11 cellular contexts compared by ENCODE assay signal in genomic region chr10:132417957-132418441, GRCh38. TPM values are rescaled to one million over a fixed set of nuclear protein-coding genes. Genes with fewer than 3 reads are reported as not detected.
DNase-seq lines count a peak whose midpoint lies in the region; TF ChIP-seq lines count a peak whose summit lies in the region.
"Had no signal": no experiment of that assay in that cellular context is flagged by ENCODE, and none has a peak within 500 bp of the region (broad histone marks: within the 10 kb centered on the region; RNA-seq: fewer than 3 reads in every experiment).

No MANE protein-coding gene starts in this region.

- no peaks in the 10 kb centered on the region for H3K9me3 Mint-ChIP-seq in H9
- no peaks in the 10 kb centered on the region for H3K9me3 Mint-ChIP-seq in Calu3 (ENCODE audit: low read depth, unreplicated experiment)
- no peaks in the 10 kb centered on the region for H3K9me3 Mint-ChIP-seq in activated CD4-positive, alpha-beta T cell treated with anti-CD3 and anti-CD28 coated beads, Interleukin-2, amount 10 ng/mL, durations not matched to agents 24 days and 14 days
- H3K9me3 Mint-ChIP-seq: activated T-helper 2 cell treated with anti-CD3 and anti-CD28 coated beads, Interferon-gamma antibody, Interleukin-2, Interleukin-4, amounts not matched to agents 10 μg/mL and 5 μg/mL and 100 μg/mL, durations not matched to agents 14 hours and 24 hours and 36 hours; immature natural killer cell had no signal

- BruUV-seq in Calu3 (replicated peaks; lab: Mats Ljungman, UMichigan), result no TSS peak

- H3K18ac ChIP-seq in H9 (ENCODE audit: insufficient read length, low read depth, low read length), result peak overlapping the region; percentile 21

- no peak overlapping the region for H2BK12ac ChIP-seq in H9 (ENCODE audit: insufficient read length, low read depth, low read length)

- H3K4me1 Mint-ChIP-seq in H9 (peaks cover 37 to 57% of the 10 kb centered on the region in 2 experiments), Calu3 (ENCODE audit: low read depth, unreplicated experiment) (peaks cover 6% of the 10 kb centered on the region)
- H3K4me1 Mint-ChIP-seq in activated CD4-positive, alpha-beta T cell treated with anti-CD3 and anti-CD28 coated beads, Interleukin-2, amount 10 ng/mL, durations not matched to agents 24 days and 14 days, result peaks cover 2% of the 10 kb centered on the region

- no peak overlapping the region for H3K56ac ChIP-seq in H9 (ENCODE audit: insufficient read length, low read depth, low read length)

- DNase-seq in H9, result no peak
- DNase-seq in WERI-Rb-1, result no peak
- peak; percentile 63 for DNase-seq in kidney tubule cell (ENCODE audit: low spot score)
- DNase-seq in stomach, result peak; percentile 66
- DNase-seq in Calu3, result no peak
- DNase-seq in activated CD4-positive, alpha-beta T cell treated with anti-CD3 and anti-CD28 coated beads, Interleukin-2, amount 10 ng/mL, durations not matched to agents 24 days and 14 days, result no peak
- DNase-seq in NCI-H82 treated with DMSO at 0.1 percent for 48 hours (lab: John Stamatoyannopoulos, UW; ENCODE audit: unreplicated experiment), result no peak
- DNase-seq in activated CD4-positive, alpha-beta T cell treated with anti-CD3 and anti-CD28 coated beads, Interleukin-2, amount 50 U/mL, for 48 hours, result no peak
- DNase-seq: effector memory CD4-positive, alpha-beta T cell; immature natural killer cell had no signal

- no peaks in the 10 kb centered on the region for H4K20me1 ChIP-seq in H9 (ENCODE audit: control insufficient read depth, insufficient read depth, insufficient read length)

- no CpG with 5 or more reads among the region's 20 CpGs for WGBS in H9 (ENCODE audit: extremely low coverage, insufficient read length, low lambda C conversion rate)
- 37 to 55% (median 42%) methylated on average over 19 to 20 of the region's 20 CpGs for WGBS in stomach, 5 donors

- TF ChIP-seq POLR2A in stomach (IDR thresholded peaks at IDR 0.05), result no peak

- no peak overlapping the region for H4K5ac ChIP-seq in H9 (ENCODE audit: insufficient read length, low read depth, low read length)

- intact Hi-C loops in stomach (cut with DNase I; ENCODE audit: low total_unique reads) (no loop called here), Calu3 (cut with micrococcal nuclease; ENCODE audit: unreplicated experiment) (no loop called here)
- intact Hi-C loops in activated CD4-positive, alpha-beta T cell treated with anti-CD3 and anti-CD28 coated beads, Interleukin-2, amount 10 ng/mL, durations not matched to agents 24 days and 14 days (cut with micrococcal nuclease), result no loop called here

- no peak overlapping the region for H2BK120ac ChIP-seq in H9 (ENCODE audit: low read depth, low read length, poor library complexity, severe bottlenecking)

- no peaks in the 10 kb centered on the region for H3K23me2 ChIP-seq in H9 (ENCODE audit: insufficient read length, low read depth, low read length, poor library complexity, severe bottlenecking)

- H3K4me2 ChIP-seq in H9 (ENCODE audit: insufficient read depth, insufficient read length, low read length), result no peak overlapping the region

- 0 out of 2 replicates have a peak overlapping the region, but pooled peaks have one; percentile 6 for H3K14ac ChIP-seq in H9 (ENCODE audit: insufficient read depth, low read length)

- TF ChIP-seq CTCF in H9 (conservative IDR thresholded peaks at IDR 0.05) (no peak), WERI-Rb-1 (IDR thresholded peaks at IDR 0.05; ENCODE audit: low read depth, low read length) (no peak), stomach (IDR thresholded peaks at IDR 0.05) (no peak), Calu3 (IDR thresholded peaks at IDR 0.05; ENCODE audit: unreplicated experiment) (no peak)

- H3K4me3 Mint-ChIP-seq in H9 (peak overlapping the region in 1 of 2 experiments; percentile 26; a peak in 1 of 5 replicates), Calu3 (ENCODE audit: low read depth, unreplicated experiment) (no peak overlapping the region)
- no peak overlapping the region for H3K4me3 Mint-ChIP-seq in activated CD4-positive, alpha-beta T cell treated with anti-CD3 and anti-CD28 coated beads, Interleukin-2, amount 10 ng/mL, durations not matched to agents 24 days and 14 days
- H3K4me3 Mint-ChIP-seq: immature natural killer cell had no signal

- H3K4ac ChIP-seq in H9 (ENCODE audit: low read depth, low read length), result no peak overlapping the region

- peaks cover 0 to 7% (median 0%) of the 10 kb centered on the region in 3 experiments; a peak in 3 of 7 replicates for H3K36me3 Mint-ChIP-seq in H9 (ENCODE audit: insufficient read depth in 1 of 3, low read depth in 3 of 3)
- H3K36me3 Mint-ChIP-seq in Calu3 (ENCODE audit: insufficient read depth, unreplicated experiment), result peaks cover 14% of the 10 kb centered on the region
- peaks cover 2% of the 10 kb centered on the region for H3K36me3 Mint-ChIP-seq in activated CD4-positive, alpha-beta T cell treated with anti-CD3 and anti-CD28 coated beads, Interleukin-2, amount 10 ng/mL, durations not matched to agents 24 days and 14 days (ENCODE audit: low read depth)

- no peak overlapping the region for H2AFZ ChIP-seq in H9 (ENCODE audit: low read length)

- H3K27me3 ChIP-seq in H9 (ENCODE audit: insufficient read depth, low read length) (no peaks in the 10 kb centered on the region; the same call in 1 of the 2 replicates), WERI-Rb-1 (ENCODE audit: insufficient read depth, low read depth, severe bottlenecking) (no peaks in the 10 kb centered on the region), stomach (no peaks in the 10 kb centered on the region)

- no peak for TF ChIP-seq EP300 in stomach (IDR thresholded peaks at IDR 0.05)

- H2BK15ac ChIP-seq in H9 (ENCODE audit: low read depth, low read length), result no peak overlapping the region

- H4K91ac ChIP-seq in H9 (ENCODE audit: insufficient read length, low read depth, low read length), result no peak overlapping the region

- H3K4me3 ChIP-seq in WERI-Rb-1 (ENCODE audit: low read depth, low read length) (no peak overlapping the region), stomach (no peak overlapping the region)

- H3K9ac ChIP-seq in H9 (ENCODE audit: extremely low read depth, insufficient read length, low read length), result no peak overlapping the region

- no peak overlapping the region for H2AK5ac ChIP-seq in H9 (ENCODE audit: insufficient read length, low read length)

- no peak overlapping the region for H4K8ac ChIP-seq in H9 (replicated peaks; ENCODE audit: insufficient read length, low read depth, low read length)

- H3K27me3 Mint-ChIP-seq in H9 (ENCODE audit: low read depth), result peaks cover 3% of the 10 kb centered on the region; the same call in 1 of the 2 replicates
- H3K27me3 Mint-ChIP-seq in Calu3 (ENCODE audit: unreplicated experiment), result no peaks in the 10 kb centered on the region
- H3K27me3 Mint-ChIP-seq in activated CD4-positive, alpha-beta T cell treated with anti-CD3 and anti-CD28 coated beads, Interleukin-2, amount 10 ng/mL, durations not matched to agents 24 days and 14 days, result no peaks in the 10 kb centered on the region

- no peak overlapping the region for H3T11ph ChIP-seq in H9 (ENCODE audit: low read length)

- H3K23ac ChIP-seq in H9 (ENCODE audit: insufficient read length, low read depth, low read length), result no peak overlapping the region

- peaks cover 6% of the 10 kb centered on the region; the same call in 1 of the 2 replicates for H3K4me1 ChIP-seq in H9 (ENCODE audit: insufficient read depth, low read length)
- peaks cover 73 to 99% (median 88%) of the 10 kb centered on the region in 4 donors for H3K4me1 ChIP-seq in stomach

- no peaks in the 10 kb centered on the region for H3K79me2 ChIP-seq in H9 (ENCODE audit: insufficient read depth, low read length)

- no peak overlapping the region for H2BK5ac ChIP-seq in H9 (ENCODE audit: insufficient read length, low read length)

- H3K36me3 ChIP-seq in WERI-Rb-1 (peaks cover 10% of the 10 kb centered on the region; the same call in 1 of the 2 replicates), stomach (peaks cover 0 to 31% (median 6%) of the 10 kb centered on the region in 4 donors)

- H3K27ac Mint-ChIP-seq in H9 (peak overlapping the region; percentile 50 to 88 (median 84); a peak in 5 of 7 replicates), Calu3 (ENCODE audit: unreplicated experiment) (no peak overlapping the region)
- H3K27ac Mint-ChIP-seq in activated CD4-positive, alpha-beta T cell treated with anti-CD3 and anti-CD28 coated beads, Interleukin-2, amount 10 ng/mL, durations not matched to agents 24 days and 14 days, result no peak overlapping the region
- H3K27ac Mint-ChIP-seq: activated T-helper 2 cell treated with anti-CD3 and anti-CD28 coated beads, Interferon-gamma antibody, Interleukin-2, Interleukin-4, amounts not matched to agents 10 μg/mL and 5 μg/mL and 100 μg/mL, durations not matched to agents 14 hours and 24 hours and 36 hours had no signal

- CTCF ChIA-PET in Calu3 (lab: Charles Lee), result no interaction called here

- no peak overlapping the region for H3K27ac ChIP-seq in H9 (ENCODE audit: insufficient read length, low read depth, low read length)
- peak overlapping the region; percentile 75 for H3K27ac ChIP-seq in WERI-Rb-1
- H3K27ac ChIP-seq in stomach, result peak overlapping the region; percentile 88 to 97 (median 95)

- H3K79me1 ChIP-seq in H9 (ENCODE audit: insufficient read depth, low read depth, low read length, poor library complexity, severe bottlenecking), result no peaks in the 10 kb centered on the region

- H2BK20ac ChIP-seq in H9 (ENCODE audit: low read depth, low read length, poor library complexity, severe bottlenecking), result no peak overlapping the region

- H3K9me3 ChIP-seq in H9 (ENCODE audit: control insufficient read depth, low read depth, low read length) (no peaks in the 10 kb centered on the region), WERI-Rb-1 (ENCODE audit: severe bottlenecking) (no peaks in the 10 kb centered on the region), stomach (no peaks in the 10 kb centered on the region)

RNA-seq across cellular contexts. Expression of gene PWWP2B, which starts 21.0 kb away (rescaled TPM):
- total RNA-seq in H9 (2021) (9.5 and 10.0 TPM in 2 replicates), stomach (100 to 1,000 TPM in 1 of 5 donors, 10 to 100 TPM in 3, 1 to 10 TPM in 1; 8.5 to 167 (median 22.9) TPM), Calu3 (2022) (12.9 and 15.8 TPM in 2 replicates)
- 10 to 100 TPM; 14.2 to 24.4 (median 22.7) TPM for polyA plus RNA-seq in stomach
- total RNA-seq in activated CD4-positive, alpha-beta T cell treated with anti-CD3 and anti-CD28 coated beads, Interleukin-2, amount 10 ng/mL, durations not matched to agents 24 days and 14 days, result 4.9 and 5.0 TPM in 2 replicates

Comparison
In these comparisons a context has a peak if more than half of its experiments do, and no peak if none do; other contexts are left out.
1. DNase-seq: peak in kidney tubule cell (single experiment) and stomach (single experiment); none in H9 (single experiment), WERI-Rb-1 (single experiment), Calu3 (single experiment), activated CD4-positive, alpha-beta T cell treated with anti-CD3 and anti-CD28 coated beads, Interleukin-2, amount 10 ng/mL, durations not matched to agents 24 days and 14 days (single experiment), NCI-H82 treated with DMSO at 0.1 percent for 48 hours (single experiment) and activated CD4-positive, alpha-beta T cell treated with anti-CD3 and anti-CD28 coated beads, Interleukin-2, amount 50 U/mL, for 48 hours (0 of 2).
2. H3K27ac Mint-ChIP-seq: peak in H9 (3 of 3); none in Calu3 (single experiment) and activated CD4-positive, alpha-beta T cell treated with anti-CD3 and anti-CD28 coated beads, Interleukin-2, amount 10 ng/mL, durations not matched to agents 24 days and 14 days (single experiment).